1 cellular context compared by ENCODE assay signal in the genomic region with DNA sequence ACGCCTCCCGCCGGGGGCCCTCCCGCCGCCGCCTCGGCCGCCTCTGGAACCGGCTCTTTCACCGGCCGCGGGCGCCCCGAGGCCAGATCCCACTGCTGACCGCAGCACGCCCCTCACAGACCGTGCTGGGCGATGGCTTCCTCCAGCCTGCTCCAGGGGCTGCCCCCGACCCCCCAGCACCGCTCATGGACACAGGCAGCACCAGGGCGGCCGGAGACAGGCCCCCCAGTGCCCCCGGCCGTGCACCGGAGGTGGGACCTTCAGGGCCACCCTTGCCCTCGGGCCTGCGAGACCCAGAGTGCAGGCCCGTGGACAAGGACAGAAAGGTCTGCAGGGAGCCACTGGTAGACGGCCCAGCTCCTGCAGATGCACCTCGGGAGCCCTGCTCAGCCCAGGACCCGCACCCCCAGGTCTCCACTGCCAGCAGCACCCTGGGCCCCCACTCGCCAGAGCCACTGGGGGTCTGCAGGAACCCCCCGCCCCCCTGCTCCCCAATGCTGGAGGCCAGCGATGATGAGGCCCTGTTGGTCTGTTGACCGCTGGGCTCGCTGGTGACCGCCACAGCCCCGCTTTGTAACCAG.
TF ChIP-seq lines count a peak whose summit lies in the region.

No MANE protein-coding gene starts in this region.

TF ChIP-seq in HepG2, 621 proteins besides CTCF, POLR2A, EP300 and RAD21:
- peak; percentile 47; the same call in 1 of the 2 replicates for TF ChIP-seq RBFOX2 (IDR thresholded peaks at IDR 0.05; ENCODE audit: low read depth, low read length)
- no peak for TF ChIP-seq SRSF1 (optimal IDR thresholded peaks at IDR 0.05; ENCODE audit: low read depth, low read length)
- no peak for TF ChIP-seq CHCHD3 (CRISPR knock-in tag; IDR thresholded peaks at IDR 0.05)
